23 cellular contexts compared by ENCODE assay signal in genomic region chr7:15159239-15159638, GRCh38.
"Had no signal": no experiment of that assay in that cellular context is flagged by ENCODE, and none has a peak within 500 bp of the region (broad histone marks: within the 10 kb centered on the region; RNA-seq: fewer than 3 reads in every experiment).

No MANE protein-coding gene starts in this region.

- H3K27me3 Mint-ChIP-seq: naive B cell had no signal

- H3K9me3 ChIP-seq: colonic mucosa, gastroesophageal sphincter, lower lobe of right lung, suprapubic skin, upper lobe of right lung had no signal

- H3K4me3 ChIP-seq: colonic mucosa, gastroesophageal sphincter, left ventricle myocardium inferior, lower lobe of right lung, suprapubic skin, tibial nerve, upper lobe of right lung had no signal

- H3K27ac ChIP-seq: colonic mucosa, gastroesophageal sphincter, left ventricle myocardium inferior, lower lobe of right lung, suprapubic skin, tibial nerve, upper lobe of right lung had no signal

- H3K9me3 Mint-ChIP-seq: nephron progenitor cell; stimulated activated effector memory CD8-positive, alpha-beta T cell treated with anti-CD3 and anti-CD28 coated beads, Interleukin-12 subunit alpha, Interleukin-12 subunit beta, amount 100 ng/mL, for 72 hours had no signal

- H3K27ac Mint-ChIP-seq: endodermal cell; immature natural killer cell; naive B cell; nephron progenitor cell; stimulated activated effector memory CD8-positive, alpha-beta T cell treated with anti-CD3 and anti-CD28 coated beads, Interleukin-12 subunit alpha, Interleukin-12 subunit beta, amount 100 ng/mL, for 72 hours had no signal

- DNase-seq: cerebellar nuclear complex; colonic mucosa; effector CD4-positive, alpha-beta T cell; endodermal cell; foreskin fibroblast; glutamatergic neuron; immature natural killer cell; left ventricle myocardium inferior; lower lobe of right lung; mesenchymal stem cell; naive B cell; nephron progenitor cell; right cardiac atrium; stimulated activated CD4-positive, alpha-beta T cell treated with anti-CD3 and anti-CD28 coated beads, Interleukin-4, amount 100 ng/mL, for 1 hour; stimulated activated CD8-positive, alpha-beta memory T cell treated with anti-CD3 and anti-CD28 coated beads, Interleukin-4, amount 100 ng/mL, for 48 hours; stimulated activated naive CD8-positive, alpha-beta T cell treated with anti-CD3 and anti-CD28 coated beads, Interleukin-15, Interleukin-2, amounts not matched to agents 100 U/mL and 50 U/mL, for 24 hours; upper lobe of right lung had no signal

- ATAC-seq: esophagus mucosa; gastroesophageal sphincter; lower lobe of right lung; right cardiac atrium; stimulated activated effector memory CD8-positive, alpha-beta T cell treated with anti-CD3 and anti-CD28 coated beads, Interleukin-12 subunit alpha, Interleukin-12 subunit beta, amount 100 ng/mL, for 72 hours; stimulated activated naive CD8-positive, alpha-beta T cell treated with anti-CD3 and anti-CD28 coated beads, Interleukin-15, Interleukin-2, amounts not matched to agents 100 U/mL and 50 U/mL, for 24 hours; upper lobe of right lung had no signal

- H3K4me1 ChIP-seq: colonic mucosa, lower lobe of right lung, suprapubic skin, tibial nerve, upper lobe of right lung had no signal

- FAIRE-seq: keratinocyte had no signal

- H3K36me3 Mint-ChIP-seq: immature natural killer cell; naive B cell; stimulated activated effector memory CD8-positive, alpha-beta T cell treated with anti-CD3 and anti-CD28 coated beads, Interleukin-12 subunit alpha, Interleukin-12 subunit beta, amount 100 ng/mL, for 72 hours had no signal

- H3K36me3 ChIP-seq: colonic mucosa, gastroesophageal sphincter, left ventricle myocardium inferior, lower lobe of right lung, suprapubic skin, tibial nerve, upper lobe of right lung had no signal

- H3K4me3 Mint-ChIP-seq: endodermal cell; immature natural killer cell; naive B cell; nephron progenitor cell; stimulated activated effector memory CD8-positive, alpha-beta T cell treated with anti-CD3 and anti-CD28 coated beads, Interleukin-12 subunit alpha, Interleukin-12 subunit beta, amount 100 ng/mL, for 72 hours had no signal

- H3K4me1 Mint-ChIP-seq: immature natural killer cell; naive B cell; nephron progenitor cell; stimulated activated effector memory CD8-positive, alpha-beta T cell treated with anti-CD3 and anti-CD28 coated beads, Interleukin-12 subunit alpha, Interleukin-12 subunit beta, amount 100 ng/mL, for 72 hours had no signal

- H3K27me3 ChIP-seq: colonic mucosa, gastroesophageal sphincter, suprapubic skin, tibial nerve, upper lobe of right lung had no signal
